1 cellular context compared by ENCODE assay signal in genomic region chr4:111871802-111872201, GRCh38.
TF ChIP-seq lines count a peak whose summit lies in the region.

No MANE protein-coding gene starts in this region.

TF ChIP-seq in H1, 55 proteins besides CTCF, POLR2A, EP300 and RAD21 (continued from another document):
- TF ChIP-seq GABPA (IDR thresholded peaks at IDR 0.05; ENCODE audit: borderline replicate concordance, insufficient read depth, low read length), result no peak
- TF ChIP-seq, protein P1, sequence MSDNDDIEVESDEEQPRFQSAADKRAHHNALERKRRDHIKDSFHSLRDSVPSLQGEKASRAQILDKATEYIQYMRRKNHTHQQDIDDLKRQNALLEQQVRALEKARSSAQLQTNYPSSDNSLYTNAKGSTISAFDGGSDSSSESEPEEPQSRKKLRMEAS (IDR thresholded peaks at IDR 0.05), result no peak
- TF ChIP-seq TEAD4 (IDR thresholded peaks at IDR 0.05; ENCODE audit: low read depth, low read length), result no peak
- TF ChIP-seq ATF3 (IDR thresholded peaks at IDR 0.05; ENCODE audit: insufficient read depth, low read depth, low read length), result no peak
- no peak for TF ChIP-seq SAP30 (IDR thresholded peaks at IDR 0.05; ENCODE audit: insufficient read depth, insufficient replicate concordance, low read length)
- TF ChIP-seq TCF12 (IDR thresholded peaks at IDR 0.05; ENCODE audit: low read depth, low read length), result no peak
- no peak for TF ChIP-seq TBP (IDR thresholded peaks at IDR 0.05; ENCODE audit: low read depth, low read length)
